ENCODE assay signal across 16 cellular contexts in the genomic region with DNA sequence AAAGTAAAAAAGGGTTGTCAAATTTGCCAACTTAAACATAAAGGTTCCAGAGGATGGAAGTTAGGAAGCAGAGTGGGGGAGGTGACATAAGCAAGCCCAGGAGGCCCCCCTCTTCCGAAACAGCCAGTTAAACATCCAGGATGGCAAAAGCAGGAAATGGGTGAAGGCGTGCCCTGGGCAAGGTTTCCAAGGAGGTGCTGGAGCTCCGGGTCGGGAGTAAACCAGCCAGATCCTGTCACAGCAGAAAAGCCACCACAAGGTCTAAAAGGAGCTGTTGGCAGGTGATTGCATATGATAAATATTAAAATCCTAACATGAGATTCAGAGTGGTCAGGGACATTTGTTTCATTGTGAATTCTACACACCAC.
DNase-seq lines count a peak whose midpoint lies in the region; ATAC-seq, FAIRE-seq and TF ChIP-seq lines count a peak whose summit lies in the region.
"Had no signal": no experiment of that assay in that cellular context is flagged by ENCODE, and none has a peak within 500 bp of the region (broad histone marks: within the 10 kb centered on the region; RNA-seq: fewer than 3 reads in every experiment).

No MANE protein-coding gene starts in this region.

- TF ChIP-seq CTCF in pancreas (IDR thresholded peaks at IDR 0.05): no peak

- H3K4me1 Mint-ChIP-seq in T-helper 2 cell treated with Interferon-gamma antibody and Interleukin-4, amounts not matched to agents 5 μg/mL and 100 μg/mL, for 36 hours (ENCODE audit: low read depth): peaks cover 14% of the 10 kb centered on the region

- H3K27ac ChIP-seq in pancreas: peak overlapping the region in 1 of 4 donors; percentile 8
- H3K27ac ChIP-seq: cardiac muscle cell, HL-60, KMS-11, psoas muscle had no signal

- H3K27ac Mint-ChIP-seq in T-helper 2 cell treated with Interferon-gamma antibody and Interleukin-4, amounts not matched to agents 5 μg/mL and 100 μg/mL, for 36 hours: no peak overlapping the region
- H3K27ac Mint-ChIP-seq: effector memory CD8-positive, alpha-beta T cell had no signal

- H3K9me3 Mint-ChIP-seq in T-helper 2 cell treated with Interferon-gamma antibody and Interleukin-4, amounts not matched to agents 5 μg/mL and 100 μg/mL, for 36 hours: no peaks in the 10 kb centered on the region
- H3K9me3 Mint-ChIP-seq: effector memory CD8-positive, alpha-beta T cell had no signal

- no peaks in the 10 kb centered on the region for H3K36me3 Mint-ChIP-seq in T-helper 2 cell treated with Interferon-gamma antibody and Interleukin-4, amounts not matched to agents 5 μg/mL and 100 μg/mL, for 36 hours (ENCODE audit: low read depth)

- H3K27me3 Mint-ChIP-seq in T-helper 2 cell treated with Interferon-gamma antibody and Interleukin-4, amounts not matched to agents 5 μg/mL and 100 μg/mL, for 36 hours (ENCODE audit: low read depth): peaks cover 7% of the 10 kb centered on the region

- H3K36me3 ChIP-seq in pancreas: no peaks in the 10 kb centered on the region
- H3K36me3 ChIP-seq: cardiac muscle cell had no signal

- DNase-seq in DMS153 (lab: John Stamatoyannopoulos, UW) (peak; percentile 84), NCI-H1092 (lab: John Stamatoyannopoulos, UW) (peak; percentile 61), pancreas (peak in 1 of 6 donors; percentile 21), MV-4-11 (lab: John Stamatoyannopoulos, UW) (no peak), hepatic stellate cell (ENCODE audit: low spot score) (no peak)
- no peak for DNase-seq in T-helper 2 cell treated with Interferon-gamma antibody and Interleukin-4, amounts not matched to agents 5 μg/mL and 100 μg/mL, for 36 hours (ENCODE audit: low spot score)
- DNase-seq: activated CD4-positive, CD25-positive, alpha-beta regulatory T cell treated with anti-CD3 and anti-CD28 coated beads, Interleukin-2, amount 50 U/mL, for 72 hours; activated CD8-positive, alpha-beta memory T cell treated with anti-CD3 and anti-CD28 coated beads, Interleukin-2, amount 50 U/mL, for 48 hours; DMS53; effector memory CD8-positive, alpha-beta T cell; NCI-H187; psoas muscle had no signal

- H3K4me3 Mint-ChIP-seq in T-helper 2 cell treated with Interferon-gamma antibody and Interleukin-4, amounts not matched to agents 5 μg/mL and 100 μg/mL, for 36 hours: peak overlapping the region; percentile 27

- no peaks in the 10 kb centered on the region for H3K27me3 ChIP-seq in pancreas
- H3K27me3 ChIP-seq: cardiac muscle cell had no signal

- H3K4me3 ChIP-seq in pancreas: no peak overlapping the region
- H3K4me3 ChIP-seq: cardiac muscle cell, psoas muscle had no signal

- ATAC-seq in pancreas (peak; percentile 40 to 89 (median 86)), HG03097 (IDR thresholded peaks at IDR 0.05; ENCODE audit: low FRiP score, unreplicated experiment) (no peak)
- ATAC-seq: effector memory CD8-positive, alpha-beta T cell; psoas muscle had no signal

- no peaks in the 10 kb centered on the region for H3K4me1 ChIP-seq in pancreas
- H3K4me1 ChIP-seq: psoas muscle had no signal

- WGBS in pancreas, 2 donors: 5 to 12% methylated on average over 4 of the region's 4 CpGs

- FAIRE-seq in pancreas (lab: Jason Lieb, UNC): no peak

- H3K9me3 ChIP-seq in pancreas: no peaks in the 10 kb centered on the region
- H3K9me3 ChIP-seq: psoas muscle had no signal

- intact Hi-C loops in pancreas (cut with DNase I): no loop called here

Comparison
In these comparisons a context has a peak if more than half of its experiments do, and no peak if none do; other contexts are left out.
1. DNase-seq: peak in DMS153 (single experiment) and NCI-H1092 (single experiment); none in T-helper 2 cell treated with Interferon-gamma antibody and Interleukin-4, amounts not matched to agents 5 μg/mL and 100 μg/mL, for 36 hours (single experiment), MV-4-11 (single experiment) and hepatic stellate cell (single experiment).